Comparison of ENCODE assay signal across 16 cellular contexts in genomic region chr13:114010401-114011101, GRCh38. TPM values are rescaled to one million over a fixed set of nuclear protein-coding genes. Genes with fewer than 3 reads are reported as not detected.
DNase-seq lines count a peak whose midpoint lies in the region; ATAC-seq and TF ChIP-seq lines count a peak whose summit lies in the region.
"Had no signal": no experiment of that assay in that cellular context is flagged by ENCODE, and none has a peak within 500 bp of the region (broad histone marks: within the 10 kb centered on the region; RNA-seq: fewer than 3 reads in every experiment).

No MANE protein-coding gene starts in this region.

- no peak overlapping the region for H3K14ac ChIP-seq in trophoblast cell (ENCODE audit: low read length)

- peaks cover 6% of the 10 kb centered on the region for H3K4me1 Mint-ChIP-seq in CD4-positive, alpha-beta T cell (ENCODE audit: low read depth)
- H3K4me1 Mint-ChIP-seq in CD8-positive, alpha-beta memory T cell = peaks cover 3 to 6% (median 5%) of the 10 kb centered on the region in 3 donors
- H3K4me1 Mint-ChIP-seq in activated naive CD4-positive, alpha-beta T cell treated with anti-CD3 and anti-CD28 coated beads, Interleukin-2, amount 50 U/mL, for 24 hours = peaks cover 4% of the 10 kb centered on the region
- peaks cover 3 to 7% (median 6%) of the 10 kb centered on the region in 4 donors for H3K4me1 Mint-ChIP-seq in naive thymus-derived CD8-positive, alpha-beta T cell

- no peak overlapping the region for H3K4me3 ChIP-seq in CD8-positive, alpha-beta memory T cell (ENCODE audit: low read length)
- H3K4me3 ChIP-seq in trophoblast cell (ENCODE audit: low read depth, low read length) = no peak overlapping the region
- H3K4me3 ChIP-seq: SJCRH30 had no signal

- H3K27me3 Mint-ChIP-seq in CD4-positive, alpha-beta T cell = no peaks in the 10 kb centered on the region
- no peaks in the 10 kb centered on the region for H3K27me3 Mint-ChIP-seq in CD8-positive, alpha-beta memory T cell
- H3K27me3 Mint-ChIP-seq in activated naive CD4-positive, alpha-beta T cell treated with anti-CD3 and anti-CD28 coated beads, Interleukin-2, amount 50 U/mL, for 24 hours = no peaks in the 10 kb centered on the region
- H3K27me3 Mint-ChIP-seq in naive thymus-derived CD8-positive, alpha-beta T cell = no peaks in the 10 kb centered on the region

- POLR2A ChIA-PET in CD4-positive, alpha-beta T cell (lab: Charles Lee) = no interaction called here
- POLR2A ChIA-PET in CD8-positive, alpha-beta memory T cell (lab: Charles Lee) = no interaction called here
- POLR2A ChIA-PET in naive thymus-derived CD8-positive, alpha-beta T cell (lab: Charles Lee) = no interaction called here

- DNase-seq in CD4-positive, alpha-beta T cell = no peak
- DNase-seq in CD8-positive, alpha-beta memory T cell = peak in 1 of 5 donors; percentile 41
- DNase-seq in naive thymus-derived CD8-positive, alpha-beta T cell = peak in 8 of 10 donors; percentile 14 to 64 (median 37)
- DNase-seq in MV-4-11 (lab: John Stamatoyannopoulos, UW) (no peak), RKO (ENCODE audit: low spot score) (no peak), DMS79 (lab: John Stamatoyannopoulos, UW) (no peak), trophoblast cell (no peak)
- DNase-seq: amygdala, immature natural killer cell, KG1, mesenchymal stem cell, NCI-H1417 treated with DMSO at 0.1 percent for 48 hours, NCI-H226, occipital lobe, SJCRH30 had no signal

- no peak overlapping the region for H2AK5ac ChIP-seq in trophoblast cell (ENCODE audit: low read length)

- H2BK12ac ChIP-seq in trophoblast cell (ENCODE audit: low read length) = no peak overlapping the region

- H3K36me3 Mint-ChIP-seq in CD4-positive, alpha-beta T cell (ENCODE audit: low read depth) = peaks cover 29% of the 10 kb centered on the region
- peaks cover 5 to 26% (median 8%) of the 10 kb centered on the region in 3 donors for H3K36me3 Mint-ChIP-seq in CD8-positive, alpha-beta memory T cell
- H3K36me3 Mint-ChIP-seq in activated naive CD4-positive, alpha-beta T cell treated with anti-CD3 and anti-CD28 coated beads, Interleukin-2, amount 50 U/mL, for 24 hours = peaks cover 6% of the 10 kb centered on the region
- peaks cover 6 to 28% (median 14%) of the 10 kb centered on the region in 3 donors for H3K36me3 Mint-ChIP-seq in naive thymus-derived CD8-positive, alpha-beta T cell

- H3K27ac Mint-ChIP-seq in CD4-positive, alpha-beta T cell = peak overlapping the region; percentile 69
- peak overlapping the region in 7 of 8 donors; percentile 26 to 93 (median 77) for H3K27ac Mint-ChIP-seq in CD8-positive, alpha-beta memory T cell
- peak overlapping the region; percentile 88 for H3K27ac Mint-ChIP-seq in activated naive CD4-positive, alpha-beta T cell treated with anti-CD3 and anti-CD28 coated beads, Interleukin-2, amount 50 U/mL, for 24 hours
- peak overlapping the region; percentile 7 to 90 (median 77) for H3K27ac Mint-ChIP-seq in naive thymus-derived CD8-positive, alpha-beta T cell

- no peak overlapping the region for H4K91ac ChIP-seq in trophoblast cell (ENCODE audit: low read depth, low read length)

- no peak overlapping the region for H2BK5ac ChIP-seq in trophoblast cell (ENCODE audit: low read depth, low read length, poor library complexity)

- no peak overlapping the region for H4K8ac ChIP-seq in trophoblast cell (ENCODE audit: low read depth, low read length)

- H3K9me3 Mint-ChIP-seq in CD4-positive, alpha-beta T cell = no peaks in the 10 kb centered on the region
- peaks cover 0 to 2% (median 0%) of the 10 kb centered on the region in 5 donors for H3K9me3 Mint-ChIP-seq in CD8-positive, alpha-beta memory T cell
- no peaks in the 10 kb centered on the region for H3K9me3 Mint-ChIP-seq in activated naive CD4-positive, alpha-beta T cell treated with anti-CD3 and anti-CD28 coated beads, Interleukin-2, amount 50 U/mL, for 24 hours
- H3K9me3 Mint-ChIP-seq in naive thymus-derived CD8-positive, alpha-beta T cell = peaks cover 0 to 4% (median 0%) of the 10 kb centered on the region in 9 donors
- H3K9me3 Mint-ChIP-seq: immature natural killer cell had no signal

- H3K27ac ChIP-seq in CD4-positive, alpha-beta T cell (ENCODE audit: low read depth, low read length) = peak overlapping the region; percentile 0
- no peak overlapping the region for H3K27ac ChIP-seq in CD8-positive, alpha-beta memory T cell (ENCODE audit: low read depth, low read length)
- no peak overlapping the region for H3K27ac ChIP-seq in trophoblast cell (ENCODE audit: low read depth, low read length)
- H3K27ac ChIP-seq: SJCRH30 had no signal

- H3K4me1 ChIP-seq in CD8-positive, alpha-beta memory T cell (ENCODE audit: insufficient read depth, low read length) = no peaks in the 10 kb centered on the region
- no peaks in the 10 kb centered on the region for H3K4me1 ChIP-seq in trophoblast cell (ENCODE audit: control insufficient read depth in 1 of 2, insufficient read depth in 2 of 2, low read length in 2 of 2)
- H3K4me1 ChIP-seq: SJCRH30 had no signal

- H3K79me1 ChIP-seq in trophoblast cell (ENCODE audit: low read length) = no peaks in the 10 kb centered on the region

- H4K12ac ChIP-seq in trophoblast cell (ENCODE audit: low read depth, low read length) = no peak overlapping the region

- H3K18ac ChIP-seq in trophoblast cell (ENCODE audit: low read length) = no peak overlapping the region

- intact Hi-C loops in CD4-positive, alpha-beta T cell (cut with DNase I, micrococcal nuclease) = loop anchor here in 1 of 2 experiments (5.0 kb wide), 1 partner anchor 43 kb away; no protein-coding TSS in a partner anchor

- no peaks in the 10 kb centered on the region for H3K79me2 ChIP-seq in trophoblast cell (ENCODE audit: control insufficient read depth, insufficient read depth, low read length, poor library complexity)

- no peak overlapping the region for H2BK120ac ChIP-seq in trophoblast cell (ENCODE audit: insufficient read depth, low read length, poor library complexity)

- peak overlapping the region; percentile 5 for H3K4me3 Mint-ChIP-seq in CD4-positive, alpha-beta T cell
- H3K4me3 Mint-ChIP-seq in CD8-positive, alpha-beta memory T cell = peak overlapping the region in 1 of 7 donors; percentile 72
- H3K4me3 Mint-ChIP-seq in activated naive CD4-positive, alpha-beta T cell treated with anti-CD3 and anti-CD28 coated beads, Interleukin-2, amount 50 U/mL, for 24 hours = no peak overlapping the region
- H3K4me3 Mint-ChIP-seq in naive thymus-derived CD8-positive, alpha-beta T cell = peak overlapping the region in 5 of 10 donors; percentile 10 to 58 (median 35)
- H3K4me3 Mint-ChIP-seq: immature natural killer cell had no signal

- H3K36me3 ChIP-seq in CD8-positive, alpha-beta memory T cell (ENCODE audit: insufficient read depth, low read length) = peaks cover 69% of the 10 kb centered on the region
- peaks cover 41 to 49% of the 10 kb centered on the region in 2 experiments for H3K36me3 ChIP-seq in trophoblast cell (ENCODE audit: control insufficient read depth in 1 of 2, insufficient read depth in 2 of 2, low read length in 2 of 2)
- H3K36me3 ChIP-seq: SJCRH30 had no signal

- no peak for TF ChIP-seq CTCF in CD4-positive, alpha-beta T cell (IDR thresholded peaks at IDR 0.05)

- CTCF ChIA-PET in CD4-positive, alpha-beta T cell (lab: Charles Lee) = no interaction called here
- CTCF ChIA-PET in CD8-positive, alpha-beta memory T cell (lab: Charles Lee) = no interaction called here

- H3K27me3 ChIP-seq in CD4-positive, alpha-beta T cell (ENCODE audit: control insufficient read depth, insufficient read depth, low read length) = no peaks in the 10 kb centered on the region
- H3K27me3 ChIP-seq in CD8-positive, alpha-beta memory T cell (ENCODE audit: insufficient read depth, low read length, poor library complexity, severe bottlenecking) = no peaks in the 10 kb centered on the region
- H3K27me3 ChIP-seq in trophoblast cell (ENCODE audit: insufficient read depth, low read length) = no peaks in the 10 kb centered on the region
- H3K27me3 ChIP-seq: SJCRH30 had no signal

- no peak overlapping the region for H3K4ac ChIP-seq in trophoblast cell (ENCODE audit: low read depth, low read length)

- H3K23ac ChIP-seq in trophoblast cell (ENCODE audit: low read length) = no peak overlapping the region

- H3K9ac ChIP-seq in trophoblast cell (ENCODE audit: low read length) = no peak overlapping the region

- peak; percentile 76 for ATAC-seq in CD4-positive, alpha-beta T cell (ENCODE audit: poor library complexity)
- ATAC-seq in naive thymus-derived CD8-positive, alpha-beta T cell = peak; percentile 51 to 81

- no peaks in the 10 kb centered on the region for H3K9me3 ChIP-seq in CD4-positive, alpha-beta T cell (ENCODE audit: control insufficient read depth, low read length)
- no peaks in the 10 kb centered on the region for H3K9me3 ChIP-seq in CD8-positive, alpha-beta memory T cell (ENCODE audit: low read length)
- H3K9me3 ChIP-seq in trophoblast cell (ENCODE audit: insufficient read depth, low read depth, low read length) = peaks cover 8% of the 10 kb centered on the region
- H3K9me3 ChIP-seq: SJCRH30 had no signal

- WGBS in trophoblast cell (ENCODE audit: extremely low coverage, insufficient coverage, insufficient read length) = no CpG with 5 or more reads among the region's 37 CpGs

- H3K4me2 ChIP-seq in trophoblast cell (ENCODE audit: low read length) = no peak overlapping the region

- no peak overlapping the region for H2AFZ ChIP-seq in trophoblast cell (ENCODE audit: insufficient read depth, low read length, poor library complexity)

RNA-seq across cellular contexts. Expression of gene C13orf46, which starts 36.7 kb away (rescaled TPM):
- 10 to 100 TPM; 19.3 to 19.7 TPM for total RNA-seq in CD4-positive, alpha-beta T cell
- 1 to 10 TPM; 1.2 to 1.8 TPM for total RNA-seq in CD8-positive, alpha-beta memory T cell
- 2.2 TPM for polyA plus RNA-seq in CD8-positive, alpha-beta memory T cell
- total RNA-seq in naive thymus-derived CD8-positive, alpha-beta T cell = 10 to 100 TPM; 15.6 to 16.2 TPM
- 1 to 10 TPM in 1 of 3 donors, under 1 TPM in 2; 0.43 to 1.8 (median 0.67) TPM for polyA plus RNA-seq in naive thymus-derived CD8-positive, alpha-beta T cell
- polyA plus RNA-seq in trophoblast cell (2013) = 0.12 and 0.15 TPM in 2 replicates

Comparison
In these comparisons a context has a peak if more than half of its experiments do, and no peak if none do; other contexts are left out.
1. DNase-seq: peak in naive thymus-derived CD8-positive, alpha-beta T cell (8 of 10); none in CD4-positive, alpha-beta T cell (0 of 10), MV-4-11 (single experiment), RKO (single experiment), DMS79 (single experiment) and trophoblast cell (0 of 2).
2. RNA of gene C13orf46, which starts 36.7 kb away (total RNA-seq): 19.3 to 19.7 TPM in CD4-positive, alpha-beta T cell and 15.6 to 16.2 TPM in naive thymus-derived CD8-positive, alpha-beta T cell; 1.2 to 1.8 TPM in CD8-positive, alpha-beta memory T cell; every median in the first group is over 4 times any median in the second.
3. Peak in every context shown above with its lines, with median percentiles within 50 percentile points of each other: H3K27ac Mint-ChIP-seq.